Comparison of ENCODE assay signal across 1 cellular context in the genomic region with DNA sequence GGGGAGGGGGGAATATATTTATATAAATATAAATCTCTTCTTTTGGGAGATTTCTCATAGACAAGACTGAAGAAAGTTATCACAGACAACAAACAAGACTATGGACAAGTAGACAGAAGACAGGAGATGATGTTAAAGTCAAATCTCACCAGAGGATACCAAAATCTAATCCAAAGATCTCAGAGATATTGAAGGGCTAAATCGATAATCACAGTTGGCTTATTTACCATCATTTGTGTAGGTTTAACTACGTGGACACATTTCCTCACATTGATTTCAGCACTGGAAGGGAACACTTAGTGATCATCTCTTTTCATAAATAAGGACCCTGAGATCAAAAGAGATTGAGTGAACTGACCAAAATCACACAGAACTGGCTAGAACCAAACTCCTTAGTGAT.
TF ChIP-seq lines count a peak whose summit lies in the region.

No MANE protein-coding gene starts in this region.

TF ChIP-seq in HepG2, 621 proteins besides CTCF, POLR2A, EP300 and RAD21:
- TF ChIP-seq ONECUT2 (CRISPR knock-in tag; IDR thresholded peaks at IDR 0.05) (peak; percentile 65), CAMTA2 (CRISPR knock-in tag; IDR thresholded peaks at IDR 0.05; ENCODE audit: borderline replicate concordance) (no peak), JUNB (CRISPR knock-in tag; IDR thresholded peaks at IDR 0.05; ENCODE audit: borderline replicate concordance) (no peak), TBX3 (IDR thresholded peaks at IDR 0.05; ENCODE audit: borderline replicate concordance) (no peak), ZBTB3 (CRISPR knock-in tag; IDR thresholded peaks at IDR 0.05; ENCODE audit: borderline replicate concordance, low read depth) (no peak), KAT2B (IDR thresholded peaks at IDR 0.05; ENCODE audit: borderline replicate concordance, low read depth, low read length) (peak; percentile 63; the same call in 1 of the 2 replicates), ETV6 (CRISPR knock-in tag; conservative IDR thresholded peaks at IDR 0.05) (no peak), ZBTB7B (CRISPR knock-in tag; IDR thresholded peaks at IDR 0.05) (no peak), ERF (CRISPR knock-in tag; IDR thresholded peaks at IDR 0.05) (no peak), ZFYVE20 (CRISPR knock-in tag; IDR thresholded peaks at IDR 0.05; ENCODE audit: borderline replicate concordance, low read depth) (no peak)
- TF ChIP-seq, protein P1, sequence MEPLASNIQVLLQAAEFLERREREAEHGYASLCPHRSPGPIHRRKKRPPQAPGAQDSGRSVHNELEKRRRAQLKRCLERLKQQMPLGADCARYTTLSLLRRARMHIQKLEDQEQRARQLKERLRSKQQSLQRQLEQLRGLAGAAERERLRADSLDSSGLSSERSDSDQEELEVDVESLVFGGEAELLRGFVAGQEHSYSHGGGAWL (CRISPR knock-in tag; IDR thresholded peaks at IDR 0.05): no peak
- TF ChIP-seq, protein P2, sequence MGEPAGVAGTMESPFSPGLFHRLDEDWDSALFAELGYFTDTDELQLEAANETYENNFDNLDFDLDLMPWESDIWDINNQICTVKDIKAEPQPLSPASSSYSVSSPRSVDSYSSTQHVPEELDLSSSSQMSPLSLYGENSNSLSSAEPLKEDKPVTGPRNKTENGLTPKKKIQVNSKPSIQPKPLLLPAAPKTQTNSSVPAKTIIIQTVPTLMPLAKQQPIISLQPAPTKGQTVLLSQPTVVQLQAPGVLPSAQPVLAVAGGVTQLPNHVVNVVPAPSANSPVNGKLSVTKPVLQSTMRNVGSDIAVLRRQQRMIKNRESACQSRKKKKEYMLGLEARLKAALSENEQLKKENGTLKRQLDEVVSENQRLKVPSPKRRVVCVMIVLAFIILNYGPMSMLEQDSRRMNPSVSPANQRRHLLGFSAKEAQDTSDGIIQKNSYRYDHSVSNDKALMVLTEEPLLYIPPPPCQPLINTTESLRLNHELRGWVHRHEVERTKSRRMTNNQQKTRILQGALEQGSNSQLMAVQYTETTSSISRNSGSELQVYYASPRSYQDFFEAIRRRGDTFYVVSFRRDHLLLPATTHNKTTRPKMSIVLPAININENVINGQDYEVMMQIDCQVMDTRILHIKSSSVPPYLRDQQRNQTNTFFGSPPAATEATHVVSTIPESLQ (CRISPR knock-in tag; conservative IDR thresholded peaks at IDR 0.05): no peak
- TF ChIP-seq, protein P3, sequence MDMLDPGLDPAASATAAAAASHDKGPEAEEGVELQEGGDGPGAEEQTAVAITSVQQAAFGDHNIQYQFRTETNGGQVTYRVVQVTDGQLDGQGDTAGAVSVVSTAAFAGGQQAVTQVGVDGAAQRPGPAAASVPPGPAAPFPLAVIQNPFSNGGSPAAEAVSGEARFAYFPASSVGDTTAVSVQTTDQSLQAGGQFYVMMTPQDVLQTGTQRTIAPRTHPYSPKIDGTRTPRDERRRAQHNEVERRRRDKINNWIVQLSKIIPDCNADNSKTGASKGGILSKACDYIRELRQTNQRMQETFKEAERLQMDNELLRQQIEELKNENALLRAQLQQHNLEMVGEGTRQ (IDR thresholded peaks at IDR 0.05; ENCODE audit: low read depth, low read length): no peak
- TF ChIP-seq, protein P3 (CRISPR knock-in tag; IDR thresholded peaks at IDR 0.05; ENCODE audit: borderline replicate concordance): no peak
- TF ChIP-seq, protein P4, sequence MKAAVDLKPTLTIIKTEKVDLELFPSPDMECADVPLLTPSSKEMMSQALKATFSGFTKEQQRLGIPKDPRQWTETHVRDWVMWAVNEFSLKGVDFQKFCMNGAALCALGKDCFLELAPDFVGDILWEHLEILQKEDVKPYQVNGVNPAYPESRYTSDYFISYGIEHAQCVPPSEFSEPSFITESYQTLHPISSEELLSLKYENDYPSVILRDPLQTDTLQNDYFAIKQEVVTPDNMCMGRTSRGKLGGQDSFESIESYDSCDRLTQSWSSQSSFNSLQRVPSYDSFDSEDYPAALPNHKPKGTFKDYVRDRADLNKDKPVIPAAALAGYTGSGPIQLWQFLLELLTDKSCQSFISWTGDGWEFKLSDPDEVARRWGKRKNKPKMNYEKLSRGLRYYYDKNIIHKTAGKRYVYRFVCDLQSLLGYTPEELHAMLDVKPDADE (CRISPR knock-in tag; IDR thresholded peaks at IDR 0.05): no peak
